Comparison of ENCODE assay signal across 30 cellular contexts in the genomic region with DNA sequence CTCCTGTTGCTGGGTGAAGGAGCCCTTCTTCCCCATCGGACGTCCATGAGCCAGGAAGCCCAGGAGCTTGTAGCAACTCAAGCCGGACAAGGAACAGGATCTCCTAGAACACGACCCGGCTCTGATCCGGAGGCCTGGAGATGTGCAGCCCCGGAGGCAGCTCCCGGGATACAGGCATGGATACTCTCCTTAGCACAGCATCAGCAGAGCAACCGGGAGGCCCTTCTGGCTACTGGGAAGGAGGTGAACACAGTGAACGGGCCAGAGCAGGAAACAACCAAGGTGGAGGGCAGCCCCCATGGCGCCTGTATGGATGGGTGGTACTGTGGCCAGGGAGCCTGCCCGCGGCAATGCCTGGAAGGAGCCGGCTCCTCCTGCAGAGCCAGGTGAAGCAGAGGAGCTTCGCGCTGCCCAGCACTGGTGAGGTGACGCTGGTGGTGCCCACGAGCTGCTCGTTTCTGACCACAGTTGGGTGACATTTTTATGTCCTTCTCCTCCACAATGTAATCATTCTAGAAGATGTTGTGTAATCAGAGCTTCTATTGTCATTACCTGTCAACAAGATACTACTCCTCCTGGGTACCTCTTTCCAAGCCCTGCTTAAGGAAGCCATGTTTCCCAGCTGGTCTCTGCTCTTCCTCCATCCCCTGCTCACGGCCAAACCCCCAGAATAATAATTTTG.
DNase-seq lines count a peak whose midpoint lies in the region; ATAC-seq and TF ChIP-seq lines count a peak whose summit lies in the region.
"Had no signal": no experiment of that assay in that cellular context is flagged by ENCODE, and none has a peak within 500 bp of the region (broad histone marks: within the 10 kb centered on the region; RNA-seq: fewer than 3 reads in every experiment).

No MANE protein-coding gene starts in this region.

- H3K27ac ChIP-seq in GM23248 (peak overlapping the region; percentile 24), RWPE1 (peak overlapping the region; percentile 76)
- H3K27ac ChIP-seq: KMS-11, lower lobe of right lung, ovary, thoracic aorta had no signal

- CTCF ChIA-PET in RWPE1 (lab: Yijun Ruan, JAX), result interaction anchor here (0.8 kb wide), 1 partner anchor 572 kb away, joined by 3 read pairs; no protein-coding TSS in a partner anchor

- peaks cover 18% of the 10 kb centered on the region for H3K27me3 Mint-ChIP-seq in progenitor cell of endocrine pancreas
- H3K27me3 Mint-ChIP-seq: stimulated activated naive CD8-positive, alpha-beta T cell treated with anti-CD3 and anti-CD28 coated beads, Interleukin-15, amount 100 ng/mL, for 72 hours had no signal

- no peak overlapping the region for H3K4me3 Mint-ChIP-seq in progenitor cell of endocrine pancreas (ENCODE audit: low read depth)
- H3K4me3 Mint-ChIP-seq: activated naive CD8-positive, alpha-beta T cell treated with anti-CD3 and anti-CD28 coated beads, Interleukin-2, amount 50 U/mL, for 24 hours; activated T-cell treated with anti-CD3 and anti-CD28 coated beads, Interleukin-2, amount 50 U/mL, for 72 hours; CD8-positive, alpha-beta memory T cell; dendritic cell treated with granulocyte-macrophage colony-stimulating factor and Interleukin-4, amounts not matched to agents 40 ng/mL and 50 ng/mL, for 4 days; naive thymus-derived CD8-positive, alpha-beta T cell; stimulated activated naive CD8-positive, alpha-beta T cell treated with anti-CD3 and anti-CD28 coated beads, Interleukin-15, amount 100 ng/mL, for 72 hours; T-helper 1 cell treated with Interleukin-12 subunit alpha and Interleukin-12 subunit beta and Interleukin-4 antibody, amounts not matched to agents 30 μg/mL and 1 μg/mL, for 36 hours had no signal

- ATAC-seq in left lobe of liver (no peak), HG02623 (IDR thresholded peaks at IDR 0.05; ENCODE audit: unreplicated experiment) (no peak), HG02884 (IDR thresholded peaks at IDR 0.05; ENCODE audit: unreplicated experiment) (no peak), HG03378 (IDR thresholded peaks at IDR 0.05; ENCODE audit: unreplicated experiment) (no peak)
- ATAC-seq: activated CD4-positive, CD25-positive, alpha-beta regulatory T cell treated with anti-CD3 and anti-CD28 coated beads, Interleukin-2, amount 50 U/mL, for 24 hours; activated naive CD8-positive, alpha-beta T cell treated with anti-CD3 and anti-CD28 coated beads, Interleukin-2, amount 50 U/mL, for 24 hours; activated T-cell treated with anti-CD3 and anti-CD28 coated beads, Interleukin-2, amount 50 U/mL, for 72 hours; lower lobe of right lung; naive thymus-derived CD8-positive, alpha-beta T cell; SK-N-SH treated with all-trans-retinoic acid at 6 μM for 48 hours; stimulated activated naive CD8-positive, alpha-beta T cell treated with anti-CD3 and anti-CD28 coated beads, Interleukin-15, amount 100 ng/mL, for 72 hours had no signal

- no peaks in the 10 kb centered on the region for H3K36me3 Mint-ChIP-seq in progenitor cell of endocrine pancreas (ENCODE audit: insufficient read depth)
- H3K36me3 Mint-ChIP-seq: CD8-positive, alpha-beta memory T cell; naive thymus-derived CD8-positive, alpha-beta T cell had no signal

- DNase-seq in GM23248, result no peak
- DNase-seq in RWPE1 (ENCODE audit: low spot score), result no peak
- peak; percentile 35 for DNase-seq in left lobe of liver (ENCODE audit: low spot score)
- DNase-seq in progenitor cell of endocrine pancreas (ENCODE audit: low spot score, unreplicated experiment), result no peak
- no peak for DNase-seq in G401 (ENCODE audit: low spot score)
- DNase-seq: activated naive CD4-positive, alpha-beta T cell; activated naive CD8-positive, alpha-beta T cell treated with anti-CD3 and anti-CD28 coated beads, Interleukin-2, amount 50 U/mL, for 24 hours; activated T-cell treated with anti-CD3 and anti-CD28 coated beads, Interleukin-2, amount 50 U/mL, for 72 hours; CD8-positive, alpha-beta memory T cell; central memory CD4-positive, alpha-beta T cell; GOT3; kidney; lower lobe of right lung; MM.1S; naive thymus-derived CD8-positive, alpha-beta T cell; NCI-H2029; NCI-H524; OCI-M1; stimulated activated CD8-positive, alpha-beta memory T cell treated with anti-CD3 and anti-CD28 coated beads, Interleukin-4, amount 100 ng/mL, for 48 hours; stimulated activated naive CD8-positive, alpha-beta T cell treated with anti-CD3 and anti-CD28 coated beads, Interleukin-15, amount 100 ng/mL, for 72 hours had no signal

- peaks cover 37% of the 10 kb centered on the region for H3K4me1 ChIP-seq in GM23248 (ENCODE audit: insufficient read depth)
- H3K4me1 ChIP-seq: lower lobe of right lung had no signal

- no peak overlapping the region for H3K4me2 ChIP-seq in GM23248 (ENCODE audit: unreplicated experiment)
- H3K4me2 ChIP-seq: KMS-11 had no signal

- H3K4me3 ChIP-seq in GM23248, result no peak overlapping the region
- H3K4me3 ChIP-seq: lower lobe of right lung, ovary, thoracic aorta had no signal

- WGBS in GM23248 (ENCODE audit: low coverage in 1 of 2, low lambda C conversion rate in 2 of 2, missing lambda C conversion rate in 2 of 2), 2 experiments, result 93 to 95% methylated on average over 20 of the region's 20 CpGs

- H3K9ac ChIP-seq in GM23248, result no peak overlapping the region
- H3K9ac ChIP-seq: KMS-11 had no signal

- H3F3A ChIP-seq in GM23248 (ENCODE audit: insufficient read depth), result peaks cover 20% of the 10 kb centered on the region

- TF ChIP-seq CTCF in RWPE1 (conservative IDR thresholded peaks at IDR 0.05; ENCODE audit: low read depth) (no peak), progenitor cell of endocrine pancreas (IDR thresholded peaks at IDR 0.05; ENCODE audit: unreplicated experiment) (no peak)

- in situ Hi-C loops in GM23248 (cut with MboI) (no loop called here), G401 (cut with HindIII; ENCODE audit: low sequenced_read_pairs) (no loop called here)

- H3K27me3 ChIP-seq in GM23248 (replicated peaks; ENCODE audit: insufficient read depth), result no peaks in the 10 kb centered on the region
- H3K27me3 ChIP-seq: ovary had no signal

- peak overlapping the region; percentile 16 for H3K27ac Mint-ChIP-seq in progenitor cell of endocrine pancreas
- H3K27ac Mint-ChIP-seq: activated naive CD8-positive, alpha-beta T cell treated with anti-CD3 and anti-CD28 coated beads, Interleukin-2, amount 50 U/mL, for 24 hours; activated T-cell treated with anti-CD3 and anti-CD28 coated beads, Interleukin-2, amount 50 U/mL, for 72 hours; dendritic cell treated with granulocyte-macrophage colony-stimulating factor and Interleukin-4, amounts not matched to agents 40 ng/mL and 50 ng/mL, for 4 days; stimulated activated naive CD8-positive, alpha-beta T cell treated with anti-CD3 and anti-CD28 coated beads, Interleukin-15, amount 100 ng/mL, for 72 hours; T-helper 1 cell treated with Interleukin-12 subunit alpha and Interleukin-12 subunit beta and Interleukin-4 antibody, amounts not matched to agents 30 μg/mL and 1 μg/mL, for 36 hours had no signal

- H3K9me3 Mint-ChIP-seq in progenitor cell of endocrine pancreas (ENCODE audit: low read depth), result no peaks in the 10 kb centered on the region
- H3K9me3 Mint-ChIP-seq: activated naive CD8-positive, alpha-beta T cell treated with anti-CD3 and anti-CD28 coated beads, Interleukin-2, amount 50 U/mL, for 24 hours; activated T-cell treated with anti-CD3 and anti-CD28 coated beads, Interleukin-2, amount 50 U/mL, for 72 hours; CD8-positive, alpha-beta memory T cell; dendritic cell treated with granulocyte-macrophage colony-stimulating factor and Interleukin-4, amounts not matched to agents 40 ng/mL and 50 ng/mL, for 4 days; stimulated activated naive CD8-positive, alpha-beta T cell treated with anti-CD3 and anti-CD28 coated beads, Interleukin-15, amount 100 ng/mL, for 72 hours; T-helper 1 cell treated with Interleukin-12 subunit alpha and Interleukin-12 subunit beta and Interleukin-4 antibody, amounts not matched to agents 30 μg/mL and 1 μg/mL, for 36 hours had no signal

- POLR2A ChIA-PET in RWPE1 (lab: Yijun Ruan, JAX; ENCODE audit: low non-redundant PET), result no interaction called here

- no peaks in the 10 kb centered on the region for H3K4me1 Mint-ChIP-seq in progenitor cell of endocrine pancreas (ENCODE audit: low read depth)
- H3K4me1 Mint-ChIP-seq: activated naive CD8-positive, alpha-beta T cell treated with anti-CD3 and anti-CD28 coated beads, Interleukin-2, amount 50 U/mL, for 24 hours; CD8-positive, alpha-beta memory T cell; naive thymus-derived CD8-positive, alpha-beta T cell; stimulated activated naive CD8-positive, alpha-beta T cell treated with anti-CD3 and anti-CD28 coated beads, Interleukin-15, amount 100 ng/mL, for 72 hours had no signal

- no peak overlapping the region for H2AFZ ChIP-seq in GM23248

- H3K9me3 ChIP-seq in GM23248 (ENCODE audit: low read depth), result no peaks in the 10 kb centered on the region
- H3K9me3 ChIP-seq: lower lobe of right lung, ovary, thoracic aorta had no signal

- no peaks in the 10 kb centered on the region for H3K36me3 ChIP-seq in GM23248 (ENCODE audit: low read depth)
- H3K36me3 ChIP-seq: lower lobe of right lung, ovary, thoracic aorta had no signal

- H3K79me2 ChIP-seq in GM23248 (ENCODE audit: insufficient read depth), result peaks cover 32% of the 10 kb centered on the region

- H4K20me1 ChIP-seq in GM23248 (ENCODE audit: insufficient read depth), result no peaks in the 10 kb centered on the region

- H3K9me2 ChIP-seq in GM23248 (ENCODE audit: insufficient read depth), result no peaks in the 10 kb centered on the region
